2 cellular contexts compared by ENCODE assay signal in the genomic region with DNA sequence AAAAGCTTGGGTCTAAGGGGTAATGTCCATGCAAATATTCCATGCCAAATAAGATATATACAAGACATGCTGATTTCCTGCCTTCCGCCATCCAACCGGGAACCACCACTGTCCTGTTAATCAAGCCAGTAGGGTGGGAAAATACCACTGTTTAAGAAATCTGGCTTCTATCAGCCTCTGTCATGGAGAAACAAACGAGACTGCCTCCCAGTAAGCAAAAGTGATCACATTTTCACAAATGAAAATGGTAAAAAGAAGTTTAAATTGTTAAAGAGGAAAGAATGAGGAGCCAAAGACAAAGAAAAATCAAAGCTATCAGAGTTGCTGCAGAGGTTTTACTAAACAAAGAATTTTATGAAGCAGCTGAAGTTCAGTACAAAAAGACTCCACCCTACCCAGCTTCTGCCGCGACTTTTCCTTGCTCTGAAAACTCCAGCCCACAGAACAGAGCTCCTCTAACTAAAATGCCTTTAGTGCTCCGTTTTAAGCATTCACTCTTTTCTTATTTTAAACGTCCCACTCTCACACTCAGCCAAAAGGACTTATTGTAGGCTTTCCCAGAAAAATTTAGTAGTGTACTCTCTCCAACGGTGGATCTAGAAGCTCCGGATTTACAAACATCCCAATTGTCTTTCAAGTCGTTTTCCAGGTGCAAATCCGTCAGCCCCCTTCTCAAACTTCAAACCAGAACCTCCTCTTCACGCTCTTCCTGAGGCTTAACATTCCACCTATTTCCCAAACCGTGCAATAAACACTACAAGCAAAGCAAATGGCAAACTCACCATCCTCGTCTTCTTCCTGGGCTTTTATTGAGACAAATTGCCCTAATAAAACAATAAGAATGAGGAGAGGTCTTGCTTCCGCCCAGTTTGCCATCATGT.
A peak's percentile ranks its signal among the peaks of the same experiment; 100 is the strongest.
TF ChIP-seq lines count a peak whose summit lies in the region.

No MANE protein-coding gene starts in this region.

TF ChIP-seq in liver, 16 proteins besides CTCF, POLR2A, EP300 and RAD21:
- no peak for TF ChIP-seq JUND (IDR thresholded peaks at IDR 0.05)
- TF ChIP-seq YY1 (IDR thresholded peaks at IDR 0.05) = no peak
- TF ChIP-seq, protein P1, sequence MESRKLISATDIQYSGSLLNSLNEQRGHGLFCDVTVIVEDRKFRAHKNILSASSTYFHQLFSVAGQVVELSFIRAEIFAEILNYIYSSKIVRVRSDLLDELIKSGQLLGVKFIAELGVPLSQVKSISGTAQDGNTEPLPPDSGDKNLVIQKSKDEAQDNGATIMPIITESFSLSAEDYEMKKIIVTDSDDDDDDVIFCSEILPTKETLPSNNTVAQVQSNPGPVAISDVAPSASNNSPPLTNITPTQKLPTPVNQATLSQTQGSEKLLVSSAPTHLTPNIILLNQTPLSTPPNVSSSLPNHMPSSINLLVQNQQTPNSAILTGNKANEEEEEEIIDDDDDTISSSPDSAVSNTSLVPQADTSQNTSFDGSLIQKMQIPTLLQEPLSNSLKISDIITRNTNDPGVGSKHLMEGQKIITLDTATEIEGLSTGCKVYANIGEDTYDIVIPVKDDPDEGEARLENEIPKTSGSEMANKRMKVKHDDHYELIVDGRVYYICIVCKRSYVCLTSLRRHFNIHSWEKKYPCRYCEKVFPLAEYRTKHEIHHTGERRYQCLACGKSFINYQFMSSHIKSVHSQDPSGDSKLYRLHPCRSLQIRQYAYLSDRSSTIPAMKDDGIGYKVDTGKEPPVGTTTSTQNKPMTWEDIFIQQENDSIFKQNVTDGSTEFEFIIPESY (IDR thresholded peaks at IDR 0.05) = no peak
- TF ChIP-seq, protein P2, sequence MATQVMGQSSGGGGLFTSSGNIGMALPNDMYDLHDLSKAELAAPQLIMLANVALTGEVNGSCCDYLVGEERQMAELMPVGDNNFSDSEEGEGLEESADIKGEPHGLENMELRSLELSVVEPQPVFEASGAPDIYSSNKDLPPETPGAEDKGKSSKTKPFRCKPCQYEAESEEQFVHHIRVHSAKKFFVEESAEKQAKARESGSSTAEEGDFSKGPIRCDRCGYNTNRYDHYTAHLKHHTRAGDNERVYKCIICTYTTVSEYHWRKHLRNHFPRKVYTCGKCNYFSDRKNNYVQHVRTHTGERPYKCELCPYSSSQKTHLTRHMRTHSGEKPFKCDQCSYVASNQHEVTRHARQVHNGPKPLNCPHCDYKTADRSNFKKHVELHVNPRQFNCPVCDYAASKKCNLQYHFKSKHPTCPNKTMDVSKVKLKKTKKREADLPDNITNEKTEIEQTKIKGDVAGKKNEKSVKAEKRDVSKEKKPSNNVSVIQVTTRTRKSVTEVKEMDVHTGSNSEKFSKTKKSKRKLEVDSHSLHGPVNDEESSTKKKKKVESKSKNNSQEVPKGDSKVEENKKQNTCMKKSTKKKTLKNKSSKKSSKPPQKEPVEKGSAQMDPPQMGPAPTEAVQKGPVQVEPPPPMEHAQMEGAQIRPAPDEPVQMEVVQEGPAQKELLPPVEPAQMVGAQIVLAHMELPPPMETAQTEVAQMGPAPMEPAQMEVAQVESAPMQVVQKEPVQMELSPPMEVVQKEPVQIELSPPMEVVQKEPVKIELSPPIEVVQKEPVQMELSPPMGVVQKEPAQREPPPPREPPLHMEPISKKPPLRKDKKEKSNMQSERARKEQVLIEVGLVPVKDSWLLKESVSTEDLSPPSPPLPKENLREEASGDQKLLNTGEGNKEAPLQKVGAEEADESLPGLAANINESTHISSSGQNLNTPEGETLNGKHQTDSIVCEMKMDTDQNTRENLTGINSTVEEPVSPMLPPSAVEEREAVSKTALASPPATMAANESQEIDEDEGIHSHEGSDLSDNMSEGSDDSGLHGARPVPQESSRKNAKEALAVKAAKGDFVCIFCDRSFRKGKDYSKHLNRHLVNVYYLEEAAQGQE (IDR thresholded peaks at IDR 0.05) = no peak
- TF ChIP-seq HNF4A (conservative IDR thresholded peaks at IDR 0.05) = peak in 1 of 2 donors; percentile 5
- TF ChIP-seq, protein P3, sequence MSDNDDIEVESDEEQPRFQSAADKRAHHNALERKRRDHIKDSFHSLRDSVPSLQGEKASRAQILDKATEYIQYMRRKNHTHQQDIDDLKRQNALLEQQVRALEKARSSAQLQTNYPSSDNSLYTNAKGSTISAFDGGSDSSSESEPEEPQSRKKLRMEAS (IDR thresholded peaks at IDR 0.05) = peak; percentile 13
- TF ChIP-seq GABPA (IDR thresholded peaks at IDR 0.05 in 1 of 2, conservative IDR thresholded peaks at IDR 0.05 in 1 of 2) = no peak
- TF ChIP-seq HNF4G (IDR thresholded peaks at IDR 0.05) = no peak

TF ChIP-seq in HepG2, 621 proteins besides CTCF, POLR2A, EP300 and RAD21:
- no peak for TF ChIP-seq ATAD3A (CRISPR knock-in tag; IDR thresholded peaks at IDR 0.05)
- TF ChIP-seq SETDB1 (CRISPR knock-in tag; IDR thresholded peaks at IDR 0.05; ENCODE audit: borderline replicate concordance) = no peak
- TF ChIP-seq KLF12 (CRISPR knock-in tag; IDR thresholded peaks at IDR 0.05; ENCODE audit: borderline replicate concordance) = no peak
- TF ChIP-seq, protein P4, sequence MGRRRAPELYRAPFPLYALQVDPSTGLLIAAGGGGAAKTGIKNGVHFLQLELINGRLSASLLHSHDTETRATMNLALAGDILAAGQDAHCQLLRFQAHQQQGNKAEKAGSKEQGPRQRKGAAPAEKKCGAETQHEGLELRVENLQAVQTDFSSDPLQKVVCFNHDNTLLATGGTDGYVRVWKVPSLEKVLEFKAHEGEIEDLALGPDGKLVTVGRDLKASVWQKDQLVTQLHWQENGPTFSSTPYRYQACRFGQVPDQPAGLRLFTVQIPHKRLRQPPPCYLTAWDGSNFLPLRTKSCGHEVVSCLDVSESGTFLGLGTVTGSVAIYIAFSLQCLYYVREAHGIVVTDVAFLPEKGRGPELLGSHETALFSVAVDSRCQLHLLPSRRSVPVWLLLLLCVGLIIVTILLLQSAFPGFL (CRISPR knock-in tag; IDR thresholded peaks at IDR 0.05) = no peak
- TF ChIP-seq, protein P5, sequence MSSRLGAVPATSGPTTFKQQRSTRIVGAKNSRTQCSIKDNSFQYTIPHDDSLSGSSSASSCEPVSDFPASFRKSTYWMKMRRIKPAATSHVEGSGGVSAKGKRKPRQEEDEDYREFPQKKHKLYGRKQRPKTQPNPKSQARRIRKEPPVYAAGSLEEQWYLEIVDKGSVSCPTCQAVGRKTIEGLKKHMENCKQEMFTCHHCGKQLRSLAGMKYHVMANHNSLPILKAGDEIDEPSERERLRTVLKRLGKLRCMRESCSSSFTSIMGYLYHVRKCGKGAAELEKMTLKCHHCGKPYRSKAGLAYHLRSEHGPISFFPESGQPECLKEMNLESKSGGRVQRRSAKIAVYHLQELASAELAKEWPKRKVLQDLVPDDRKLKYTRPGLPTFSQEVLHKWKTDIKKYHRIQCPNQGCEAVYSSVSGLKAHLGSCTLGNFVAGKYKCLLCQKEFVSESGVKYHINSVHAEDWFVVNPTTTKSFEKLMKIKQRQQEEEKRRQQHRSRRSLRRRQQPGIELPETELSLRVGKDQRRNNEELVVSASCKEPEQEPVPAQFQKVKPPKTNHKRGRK (CRISPR knock-in tag; IDR thresholded peaks at IDR 0.05) = no peak
- TF ChIP-seq ZNF569 (CRISPR knock-in tag; IDR thresholded peaks at IDR 0.05; ENCODE audit: borderline replicate concordance) = no peak
- TF ChIP-seq, protein P6, sequence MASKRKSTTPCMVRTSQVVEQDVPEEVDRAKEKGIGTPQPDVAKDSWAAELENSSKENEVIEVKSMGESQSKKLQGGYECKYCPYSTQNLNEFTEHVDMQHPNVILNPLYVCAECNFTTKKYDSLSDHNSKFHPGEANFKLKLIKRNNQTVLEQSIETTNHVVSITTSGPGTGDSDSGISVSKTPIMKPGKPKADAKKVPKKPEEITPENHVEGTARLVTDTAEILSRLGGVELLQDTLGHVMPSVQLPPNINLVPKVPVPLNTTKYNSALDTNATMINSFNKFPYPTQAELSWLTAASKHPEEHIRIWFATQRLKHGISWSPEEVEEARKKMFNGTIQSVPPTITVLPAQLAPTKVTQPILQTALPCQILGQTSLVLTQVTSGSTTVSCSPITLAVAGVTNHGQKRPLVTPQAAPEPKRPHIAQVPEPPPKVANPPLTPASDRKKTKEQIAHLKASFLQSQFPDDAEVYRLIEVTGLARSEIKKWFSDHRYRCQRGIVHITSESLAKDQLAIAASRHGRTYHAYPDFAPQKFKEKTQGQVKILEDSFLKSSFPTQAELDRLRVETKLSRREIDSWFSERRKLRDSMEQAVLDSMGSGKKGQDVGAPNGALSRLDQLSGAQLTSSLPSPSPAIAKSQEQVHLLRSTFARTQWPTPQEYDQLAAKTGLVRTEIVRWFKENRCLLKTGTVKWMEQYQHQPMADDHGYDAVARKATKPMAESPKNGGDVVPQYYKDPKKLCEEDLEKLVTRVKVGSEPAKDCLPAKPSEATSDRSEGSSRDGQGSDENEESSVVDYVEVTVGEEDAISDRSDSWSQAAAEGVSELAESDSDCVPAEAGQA (IDR thresholded peaks at IDR 0.05; ENCODE audit: low read depth) = no peak
- TF ChIP-seq, protein P6 (CRISPR knock-in tag; IDR thresholded peaks at IDR 0.05; ENCODE audit: borderline replicate concordance) = no peak
- TF ChIP-seq, protein P7, sequence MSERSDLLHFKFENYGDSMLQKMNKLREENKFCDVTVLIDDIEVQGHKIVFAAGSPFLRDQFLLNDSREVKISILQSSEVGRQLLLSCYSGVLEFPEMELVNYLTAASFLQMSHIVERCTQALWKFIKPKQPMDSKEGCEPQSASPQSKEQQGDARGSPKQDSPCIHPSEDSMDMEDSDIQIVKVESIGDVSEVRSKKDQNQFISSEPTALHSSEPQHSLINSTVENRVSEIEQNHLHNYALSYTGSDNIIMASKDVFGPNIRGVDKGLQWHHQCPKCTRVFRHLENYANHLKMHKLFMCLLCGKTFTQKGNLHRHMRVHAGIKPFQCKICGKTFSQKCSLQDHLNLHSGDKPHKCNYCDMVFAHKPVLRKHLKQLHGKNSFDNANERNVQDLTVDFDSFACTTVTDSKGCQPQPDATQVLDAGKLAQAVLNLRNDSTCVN (CRISPR knock-in tag; IDR thresholded peaks at IDR 0.05; ENCODE audit: borderline replicate concordance) = no peak
- TF ChIP-seq, protein P8, sequence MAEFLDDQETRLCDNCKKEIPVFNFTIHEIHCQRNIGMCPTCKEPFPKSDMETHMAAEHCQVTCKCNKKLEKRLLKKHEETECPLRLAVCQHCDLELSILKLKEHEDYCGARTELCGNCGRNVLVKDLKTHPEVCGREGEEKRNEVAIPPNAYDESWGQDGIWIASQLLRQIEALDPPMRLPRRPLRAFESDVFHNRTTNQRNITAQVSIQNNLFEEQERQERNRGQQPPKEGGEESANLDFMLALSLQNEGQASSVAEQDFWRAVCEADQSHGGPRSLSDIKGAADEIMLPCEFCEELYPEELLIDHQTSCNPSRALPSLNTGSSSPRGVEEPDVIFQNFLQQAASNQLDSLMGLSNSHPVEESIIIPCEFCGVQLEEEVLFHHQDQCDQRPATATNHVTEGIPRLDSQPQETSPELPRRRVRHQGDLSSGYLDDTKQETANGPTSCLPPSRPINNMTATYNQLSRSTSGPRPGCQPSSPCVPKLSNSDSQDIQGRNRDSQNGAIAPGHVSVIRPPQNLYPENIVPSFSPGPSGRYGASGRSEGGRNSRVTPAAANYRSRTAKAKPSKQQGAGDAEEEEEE (CRISPR knock-in tag; IDR thresholded peaks at IDR 0.05; ENCODE audit: borderline replicate concordance) = no peak
- TF ChIP-seq ZNF543 (CRISPR knock-in tag; IDR thresholded peaks at IDR 0.05) = no peak
- TF ChIP-seq SRSF9 (IDR thresholded peaks at IDR 0.05; ENCODE audit: borderline replicate concordance, insufficient read depth, low read depth, low read length, poor library complexity, severe bottlenecking) = no peak
- TF ChIP-seq CENPT (CRISPR knock-in tag; IDR thresholded peaks at IDR 0.05; ENCODE audit: low read depth) = no peak
- TF ChIP-seq, protein P9, sequence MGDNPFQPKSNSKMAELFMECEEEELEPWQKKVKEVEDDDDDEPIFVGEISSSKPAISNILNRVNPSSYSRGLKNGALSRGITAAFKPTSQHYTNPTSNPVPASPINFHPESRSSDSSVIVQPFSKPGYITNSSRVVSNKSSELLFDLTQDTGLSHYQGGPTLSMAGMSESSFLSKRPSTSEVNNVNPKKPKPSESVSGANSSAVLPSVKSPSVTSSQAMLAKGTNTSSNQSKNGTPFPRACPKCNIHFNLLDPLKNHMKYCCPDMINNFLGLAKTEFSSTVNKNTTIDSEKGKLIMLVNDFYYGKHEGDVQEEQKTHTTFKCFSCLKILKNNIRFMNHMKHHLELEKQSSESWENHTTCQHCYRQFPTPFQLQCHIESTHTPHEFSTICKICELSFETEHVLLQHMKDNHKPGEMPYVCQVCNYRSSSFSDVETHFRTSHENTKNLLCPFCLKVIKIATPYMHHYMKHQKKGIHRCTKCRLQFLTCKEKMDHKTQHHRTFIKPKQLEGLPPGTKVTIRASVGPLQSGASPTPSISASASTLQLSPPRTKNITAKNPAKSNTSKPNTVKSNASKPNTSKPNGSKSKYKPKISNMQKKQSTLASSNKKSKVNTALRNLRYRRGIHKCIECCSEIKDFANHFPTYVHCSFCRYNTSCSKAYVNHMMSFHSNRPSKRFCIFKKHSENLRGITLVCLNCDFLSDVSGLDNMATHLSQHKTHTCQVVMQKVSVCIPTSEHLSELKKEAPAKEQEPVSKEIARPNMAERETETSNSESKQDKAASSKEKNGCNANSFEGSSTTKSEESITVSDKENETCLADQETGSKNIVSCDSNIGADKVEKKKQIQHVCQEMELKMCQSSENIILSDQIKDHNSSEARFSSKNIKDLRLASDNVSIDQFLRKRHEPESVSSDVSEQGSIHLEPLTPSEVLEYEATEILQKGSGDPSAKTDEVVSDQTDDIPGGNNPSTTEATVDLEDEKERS (CRISPR knock-in tag; IDR thresholded peaks at IDR 0.05) = no peak
- TF ChIP-seq NFIC (IDR thresholded peaks at IDR 0.05; ENCODE audit: low read length) = no peak
- no peak for TF ChIP-seq TAF1 (CRISPR knock-in tag; IDR thresholded peaks at IDR 0.05)
